Comparison of ENCODE assay signal across 9 cellular contexts in the genomic region with DNA sequence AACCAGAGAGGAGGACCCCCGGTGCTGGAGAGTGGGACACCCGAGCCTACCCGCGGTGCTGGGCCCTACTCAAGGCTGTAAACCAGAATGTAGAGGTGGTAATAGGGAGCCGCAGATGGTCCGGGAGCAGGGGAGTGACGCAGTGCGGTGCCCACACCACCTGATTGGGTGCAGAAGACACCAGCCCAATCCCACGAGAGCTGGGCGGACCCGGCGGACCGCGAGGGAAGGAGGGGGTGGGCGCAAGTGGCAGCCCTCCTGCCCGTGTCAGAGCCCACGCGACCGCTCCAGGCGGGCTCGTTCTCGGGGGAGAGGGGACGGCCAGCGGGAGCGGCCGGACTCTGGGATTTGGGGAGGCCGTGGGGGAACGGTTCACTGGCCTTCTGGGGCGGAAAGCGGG.
DNase-seq lines count a peak whose midpoint lies in the region; ATAC-seq and TF ChIP-seq lines count a peak whose summit lies in the region.
"Had no signal": no experiment of that assay in that cellular context is flagged by ENCODE, and none has a peak within 500 bp of the region (broad histone marks: within the 10 kb centered on the region; RNA-seq: fewer than 3 reads in every experiment).

No MANE protein-coding gene starts in this region.

- H3K9ac ChIP-seq in duodenal mucosa (ENCODE audit: low read depth in 1 of 2, low read length in 2 of 2) = no peak overlapping the region

- ATAC-seq in lower lobe of right lung = peak; percentile 45 to 69
- ATAC-seq in thoracic aorta (ENCODE audit: insufficient number of reproducible peaks, low FRiP score, low read depth) = peak; percentile 18
- ATAC-seq in GM21526 (IDR thresholded peaks at IDR 0.05; ENCODE audit: low FRiP score, unreplicated experiment) = no peak
- ATAC-seq in GM21786 (IDR thresholded peaks at IDR 0.05; ENCODE audit: unreplicated experiment) = no peak
- no peak for ATAC-seq in HG03432 (IDR thresholded peaks at IDR 0.05; ENCODE audit: unreplicated experiment)

- peaks cover 0 to 8% of the 10 kb centered on the region in 2 donors for H3K4me1 ChIP-seq in duodenal mucosa (ENCODE audit: control insufficient read depth in 1 of 2, insufficient read depth in 2 of 2, low read length in 2 of 2)
- H3K4me1 ChIP-seq in lower lobe of right lung = peaks cover 23% of the 10 kb centered on the region
- peaks cover 12 to 31% of the 10 kb centered on the region in 2 donors for H3K4me1 ChIP-seq in thoracic aorta (ENCODE audit: control insufficient read depth in 1 of 2, low read depth in 2 of 2)

- no peak for TF ChIP-seq CTCF in lower lobe of right lung (IDR thresholded peaks at IDR 0.05)
- no peak for TF ChIP-seq CTCF in thoracic aorta (IDR thresholded peaks at IDR 0.05)

- H3K36me3 ChIP-seq in duodenal mucosa (ENCODE audit: control insufficient read depth in 1 of 2, insufficient read depth in 2 of 2, low read length in 2 of 2) = no peaks in the 10 kb centered on the region
- no peaks in the 10 kb centered on the region for H3K36me3 ChIP-seq in lower lobe of right lung
- H3K36me3 ChIP-seq in thoracic aorta = no peaks in the 10 kb centered on the region

- H3K9me3 ChIP-seq in duodenal mucosa (ENCODE audit: control insufficient read depth in 1 of 2, low read length in 2 of 2) = no peaks in the 10 kb centered on the region
- H3K9me3 ChIP-seq in lower lobe of right lung = no peaks in the 10 kb centered on the region
- H3K9me3 ChIP-seq in thoracic aorta = no peaks in the 10 kb centered on the region

- H3K4me3 ChIP-seq in duodenal mucosa (ENCODE audit: low read depth in 1 of 2, low read length in 2 of 2) = peak overlapping the region in 1 of 2 donors; percentile 35
- H3K4me3 ChIP-seq in lower lobe of right lung = peak overlapping the region; percentile 49
- peak overlapping the region; percentile 76 for H3K4me3 ChIP-seq in thoracic aorta

- intact Hi-C loops in lower lobe of right lung (cut with DNase I) = no loop called here

- H3K27ac ChIP-seq in duodenal mucosa (ENCODE audit: low read depth, low read length) (peak overlapping the region; percentile 73), lower lobe of right lung (peak overlapping the region; percentile 79), thoracic aorta (peak overlapping the region; percentile 88 to 89)
- H3K27ac ChIP-seq: 22Rv1 had no signal

- H3K27me3 ChIP-seq in duodenal mucosa (ENCODE audit: control insufficient read depth in 1 of 2, insufficient read depth in 2 of 2, low read length in 2 of 2) (peaks cover 22 to 24% of the 10 kb centered on the region in 2 donors), lower lobe of right lung (ENCODE audit: low read depth) (peaks cover 18% of the 10 kb centered on the region), thoracic aorta (replicated peaks; ENCODE audit: insufficient read depth) (no peaks in the 10 kb centered on the region)

- DNase-seq in DMS53 (lab: John Stamatoyannopoulos, UW) = peak; percentile 24
- DNase-seq in DMS53 treated with DMSO at 0.1 percent for 48 hours (lab: John Stamatoyannopoulos, UW; ENCODE audit: unreplicated experiment) = no peak
- no peak for DNase-seq in lower lobe of right lung
- no peak for DNase-seq in thoracic aorta (ENCODE audit: low spot score)

Comparison
In these comparisons a context has a peak if more than half of its experiments do, and no peak if none do; other contexts are left out.
1. ATAC-seq: peak in lower lobe of right lung (2 of 2) and thoracic aorta (single experiment); none in GM21526 (single experiment), GM21786 (single experiment) and HG03432 (single experiment).
2. Peak in every context shown above with its lines, with median percentiles within 50 percentile points of each other: H3K27ac ChIP-seq.